ENCODE assay signal across 1 cellular context in the genomic region with DNA sequence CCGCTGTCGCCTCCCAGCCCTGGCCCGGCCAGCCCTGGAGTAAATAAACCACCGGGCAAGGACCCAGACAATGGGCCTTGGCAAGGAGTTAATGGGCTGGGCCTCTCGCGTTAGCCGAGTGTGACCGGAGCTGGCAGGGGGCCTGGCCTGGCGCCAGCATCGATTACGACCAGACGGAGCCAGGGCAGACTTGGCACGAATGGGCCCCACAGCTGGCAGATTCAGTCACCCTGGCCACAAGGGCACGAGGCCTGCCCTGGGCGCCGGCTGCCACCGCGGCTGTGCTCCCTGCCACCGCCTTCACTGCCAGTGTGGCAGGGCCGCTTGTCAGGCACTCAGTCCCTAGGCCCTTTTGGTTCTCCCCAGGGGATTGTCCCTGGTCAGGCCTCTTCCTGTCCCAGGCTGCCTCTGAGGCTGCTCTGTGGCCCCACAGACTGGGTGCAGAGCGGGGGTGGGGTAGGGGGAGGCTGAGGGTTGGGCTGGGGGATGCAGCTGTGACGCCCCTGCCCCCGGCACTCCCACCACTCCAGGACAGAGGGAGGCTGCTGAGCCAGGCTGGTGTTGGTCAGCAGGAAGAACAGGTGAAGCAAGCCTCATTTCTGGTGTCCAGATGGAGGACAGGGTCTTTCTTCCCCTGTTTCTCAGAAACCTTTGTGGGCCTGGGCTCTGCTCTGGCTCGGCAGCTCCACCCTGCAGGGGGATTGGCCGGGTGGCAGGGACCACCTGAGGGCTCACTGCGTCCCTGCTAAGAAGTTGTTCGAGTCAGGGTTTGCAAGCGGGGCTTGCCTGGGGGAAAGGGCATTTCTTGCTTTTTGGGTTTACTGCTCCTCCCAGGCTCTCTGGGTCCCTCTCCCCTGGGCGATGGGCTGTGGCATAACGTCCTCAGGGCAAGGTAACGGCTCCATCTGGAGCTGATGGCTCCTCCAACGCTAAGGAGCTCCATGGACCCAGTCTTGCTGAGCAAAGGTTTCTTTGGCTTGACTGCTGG.
TF ChIP-seq lines count a peak whose summit lies in the region.

No MANE protein-coding gene starts in this region.

TF ChIP-seq in endothelial cell of umbilical vein, 7 proteins besides CTCF, POLR2A, EP300 and RAD21:
- TF ChIP-seq POLR2AphosphoS5 (IDR thresholded peaks at IDR 0.05; ENCODE audit: insufficient read depth, low read depth, low read length) (peak; percentile 49), MYC (IDR thresholded peaks at IDR 0.05; ENCODE audit: low read depth, low read length) (no peak)
